ENCODE assay signal across 1 cellular context in the genomic region with DNA sequence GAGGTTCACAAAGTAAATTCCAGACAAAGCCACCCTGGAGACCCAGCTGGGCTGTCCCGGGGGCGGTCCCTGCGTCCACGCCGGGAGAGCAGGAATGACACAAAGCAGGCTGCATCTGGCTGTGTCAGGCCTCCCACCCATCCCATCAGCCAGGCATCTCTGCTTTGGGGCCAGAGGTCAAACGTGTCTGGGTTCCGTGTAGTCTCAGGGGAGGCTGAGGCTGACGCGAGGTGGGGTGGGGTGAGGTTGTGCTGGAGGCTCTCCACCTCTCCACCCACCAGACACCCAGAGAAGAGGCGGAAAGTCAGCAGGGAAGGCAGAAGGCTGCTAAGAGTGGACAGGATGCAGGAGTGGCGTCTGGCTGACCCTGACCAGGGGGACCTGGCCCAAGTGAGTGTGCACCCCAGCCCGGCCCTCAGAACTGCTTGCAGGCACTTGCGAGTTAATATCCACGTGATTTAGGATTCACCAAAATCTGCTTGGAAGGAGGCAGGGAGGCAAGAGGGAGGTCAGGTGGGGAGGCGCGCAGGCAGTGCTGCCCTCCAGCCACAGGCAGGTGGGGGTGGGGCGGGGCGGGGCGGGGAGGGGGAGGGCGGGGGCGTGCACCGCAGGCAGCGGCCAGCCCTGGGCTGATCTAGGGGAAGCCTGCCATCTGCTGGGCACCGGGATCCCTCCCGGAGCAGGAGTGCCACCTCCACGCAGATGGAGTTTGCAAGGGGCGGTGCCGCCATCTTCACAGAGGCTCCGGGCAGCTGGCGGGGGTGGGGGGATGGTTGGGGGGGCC.
TF ChIP-seq lines count a peak whose summit lies in the region.

No MANE protein-coding gene starts in this region.

TF ChIP-seq in HepG2, 621 proteins besides CTCF, POLR2A, EP300 and RAD21 (continued from another document and continues in another):
- TF ChIP-seq ZNF639 (CRISPR knock-in tag; conservative IDR thresholded peaks at IDR 0.05), result no peak
- TF ChIP-seq JUNB (CRISPR knock-in tag; IDR thresholded peaks at IDR 0.05; ENCODE audit: borderline replicate concordance), result no peak
- no peak; the same call in 1 of the 2 replicates for TF ChIP-seq SMAD3 (CRISPR knock-in tag; IDR thresholded peaks at IDR 0.05)
- no peak for TF ChIP-seq ZIK1 (CRISPR knock-in tag; IDR thresholded peaks at IDR 0.05; ENCODE audit: borderline replicate concordance, low read depth)
- TF ChIP-seq PAF1 (CRISPR knock-in tag; IDR thresholded peaks at IDR 0.05), result peak; percentile 75; the same call in 1 of the 2 replicates
- no peak for TF ChIP-seq TFE3 (CRISPR knock-in tag; IDR thresholded peaks at IDR 0.05)
- no peak for TF ChIP-seq STAT5B (CRISPR knock-in tag; IDR thresholded peaks at IDR 0.05)
- TF ChIP-seq YEATS4 (CRISPR knock-in tag; IDR thresholded peaks at IDR 0.05; ENCODE audit: borderline replicate concordance), result no peak
- TF ChIP-seq TGIF2 (CRISPR knock-in tag; IDR thresholded peaks at IDR 0.05), result no peak
- peak; percentile 15; the same call in 1 of the 2 replicates for TF ChIP-seq THAP11 (CRISPR knock-in tag; IDR thresholded peaks at IDR 0.05)
- TF ChIP-seq, protein P1, sequence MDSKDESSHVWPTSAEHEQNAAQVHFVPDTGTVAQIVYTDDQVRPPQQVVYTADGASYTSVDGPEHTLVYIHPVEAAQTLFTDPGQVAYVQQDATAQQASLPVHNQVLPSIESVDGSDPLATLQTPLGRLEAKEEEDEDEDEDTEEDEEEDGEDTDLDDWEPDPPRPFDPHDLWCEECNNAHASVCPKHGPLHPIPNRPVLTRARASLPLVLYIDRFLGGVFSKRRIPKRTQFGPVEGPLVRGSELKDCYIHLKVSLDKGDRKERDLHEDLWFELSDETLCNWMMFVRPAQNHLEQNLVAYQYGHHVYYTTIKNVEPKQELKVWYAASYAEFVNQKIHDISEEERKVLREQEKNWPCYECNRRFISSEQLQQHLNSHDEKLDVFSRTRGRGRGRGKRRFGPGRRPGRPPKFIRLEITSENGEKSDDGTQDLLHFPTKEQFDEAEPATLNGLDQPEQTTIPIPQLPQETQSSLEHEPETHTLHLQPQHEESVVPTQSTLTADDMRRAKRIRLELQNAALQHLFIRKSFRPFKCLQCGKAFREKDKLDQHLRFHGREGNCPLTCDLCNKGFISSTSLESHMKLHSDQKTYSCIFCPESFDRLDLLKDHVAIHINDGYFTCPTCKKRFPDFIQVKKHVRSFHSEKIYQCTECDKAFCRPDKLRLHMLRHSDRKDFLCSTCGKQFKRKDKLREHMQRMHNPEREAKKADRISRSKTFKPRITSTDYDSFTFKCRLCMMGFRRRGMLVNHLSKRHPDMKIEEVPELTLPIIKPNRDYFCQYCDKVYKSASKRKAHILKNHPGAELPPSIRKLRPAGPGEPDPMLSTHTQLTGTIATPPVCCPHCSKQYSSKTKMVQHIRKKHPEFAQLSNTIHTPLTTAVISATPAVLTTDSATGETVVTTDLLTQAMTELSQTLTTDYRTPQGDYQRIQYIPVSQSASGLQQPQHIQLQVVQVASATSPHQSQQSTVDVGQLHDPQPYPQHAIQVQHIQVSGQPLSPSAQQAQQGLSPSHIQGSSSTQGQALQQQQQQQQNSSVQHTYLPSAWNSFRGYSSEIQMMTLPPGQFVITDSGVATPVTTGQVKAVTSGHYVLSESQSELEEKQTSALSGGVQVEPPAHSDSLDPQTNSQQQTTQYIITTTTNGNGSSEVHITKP (CRISPR knock-in tag; IDR thresholded peaks at IDR 0.05; ENCODE audit: low read depth), result peak; percentile 37; the same call in 1 of the 2 replicates
- TF ChIP-seq CC2D1A (CRISPR knock-in tag; IDR thresholded peaks at IDR 0.05), result no peak
- no peak for TF ChIP-seq ZNF136 (CRISPR knock-in tag; IDR thresholded peaks at IDR 0.05; ENCODE audit: low read depth)
- no peak for TF ChIP-seq HHEX (CRISPR knock-in tag; IDR thresholded peaks at IDR 0.05)
- TF ChIP-seq FOXO1 (CRISPR knock-in tag; IDR thresholded peaks at IDR 0.05), result no peak; the same call in 1 of the 2 replicates
- TF ChIP-seq E2F1 (CRISPR knock-in tag; IDR thresholded peaks at IDR 0.05), result no peak
- TF ChIP-seq HNRNPUL1 (IDR thresholded peaks at IDR 0.05; ENCODE audit: low read depth, low read length), result no peak
- no peak for TF ChIP-seq FUBP1 (CRISPR knock-in tag; IDR thresholded peaks at IDR 0.05; ENCODE audit: borderline replicate concordance)
- TF ChIP-seq, protein P2, sequence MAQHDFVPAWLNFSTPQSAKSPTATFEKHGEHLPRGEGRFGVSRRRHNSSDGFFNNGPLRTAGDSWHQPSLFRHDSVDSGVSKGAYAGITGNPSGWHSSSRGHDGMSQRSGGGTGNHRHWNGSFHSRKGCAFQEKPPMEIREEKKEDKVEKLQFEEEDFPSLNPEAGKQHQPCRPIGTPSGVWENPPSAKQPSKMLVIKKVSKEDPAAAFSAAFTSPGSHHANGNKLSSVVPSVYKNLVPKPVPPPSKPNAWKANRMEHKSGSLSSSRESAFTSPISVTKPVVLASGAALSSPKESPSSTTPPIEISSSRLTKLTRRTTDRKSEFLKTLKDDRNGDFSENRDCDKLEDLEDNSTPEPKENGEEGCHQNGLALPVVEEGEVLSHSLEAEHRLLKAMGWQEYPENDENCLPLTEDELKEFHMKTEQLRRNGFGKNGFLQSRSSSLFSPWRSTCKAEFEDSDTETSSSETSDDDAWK (CRISPR knock-in tag; IDR thresholded peaks at IDR 0.05), result no peak
- TF ChIP-seq GZF1 (CRISPR knock-in tag; IDR thresholded peaks at IDR 0.05), result no peak
- no peak for TF ChIP-seq ZNF335 (CRISPR knock-in tag; IDR thresholded peaks at IDR 0.05)
- TF ChIP-seq, protein P3, sequence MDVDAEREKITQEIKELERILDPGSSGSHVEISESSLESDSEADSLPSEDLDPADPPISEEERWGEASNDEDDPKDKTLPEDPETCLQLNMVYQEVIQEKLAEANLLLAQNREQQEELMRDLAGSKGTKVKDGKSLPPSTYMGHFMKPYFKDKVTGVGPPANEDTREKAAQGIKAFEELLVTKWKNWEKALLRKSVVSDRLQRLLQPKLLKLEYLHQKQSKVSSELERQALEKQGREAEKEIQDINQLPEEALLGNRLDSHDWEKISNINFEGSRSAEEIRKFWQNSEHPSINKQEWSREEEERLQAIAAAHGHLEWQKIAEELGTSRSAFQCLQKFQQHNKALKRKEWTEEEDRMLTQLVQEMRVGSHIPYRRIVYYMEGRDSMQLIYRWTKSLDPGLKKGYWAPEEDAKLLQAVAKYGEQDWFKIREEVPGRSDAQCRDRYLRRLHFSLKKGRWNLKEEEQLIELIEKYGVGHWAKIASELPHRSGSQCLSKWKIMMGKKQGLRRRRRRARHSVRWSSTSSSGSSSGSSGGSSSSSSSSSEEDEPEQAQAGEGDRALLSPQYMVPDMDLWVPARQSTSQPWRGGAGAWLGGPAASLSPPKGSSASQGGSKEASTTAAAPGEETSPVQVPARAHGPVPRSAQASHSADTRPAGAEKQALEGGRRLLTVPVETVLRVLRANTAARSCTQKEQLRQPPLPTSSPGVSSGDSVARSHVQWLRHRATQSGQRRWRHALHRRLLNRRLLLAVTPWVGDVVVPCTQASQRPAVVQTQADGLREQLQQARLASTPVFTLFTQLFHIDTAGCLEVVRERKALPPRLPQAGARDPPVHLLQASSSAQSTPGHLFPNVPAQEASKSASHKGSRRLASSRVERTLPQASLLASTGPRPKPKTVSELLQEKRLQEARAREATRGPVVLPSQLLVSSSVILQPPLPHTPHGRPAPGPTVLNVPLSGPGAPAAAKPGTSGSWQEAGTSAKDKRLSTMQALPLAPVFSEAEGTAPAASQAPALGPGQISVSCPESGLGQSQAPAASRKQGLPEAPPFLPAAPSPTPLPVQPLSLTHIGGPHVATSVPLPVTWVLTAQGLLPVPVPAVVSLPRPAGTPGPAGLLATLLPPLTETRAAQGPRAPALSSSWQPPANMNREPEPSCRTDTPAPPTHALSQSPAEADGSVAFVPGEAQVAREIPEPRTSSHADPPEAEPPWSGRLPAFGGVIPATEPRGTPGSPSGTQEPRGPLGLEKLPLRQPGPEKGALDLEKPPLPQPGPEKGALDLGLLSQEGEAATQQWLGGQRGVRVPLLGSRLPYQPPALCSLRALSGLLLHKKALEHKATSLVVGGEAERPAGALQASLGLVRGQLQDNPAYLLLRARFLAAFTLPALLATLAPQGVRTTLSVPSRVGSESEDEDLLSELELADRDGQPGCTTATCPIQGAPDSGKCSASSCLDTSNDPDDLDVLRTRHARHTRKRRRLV (CRISPR knock-in tag; IDR thresholded peaks at IDR 0.05), result no peak
- TF ChIP-seq ZNF7 (CRISPR knock-in tag; IDR thresholded peaks at IDR 0.05), result no peak
- 0 out of 2 replicates have a peak, but pooled peaks have one; percentile 19 for TF ChIP-seq WIZ (CRISPR knock-in tag; IDR thresholded peaks at IDR 0.05)
- TF ChIP-seq ZNF619 (CRISPR knock-in tag; IDR thresholded peaks at IDR 0.05), result no peak
- no peak for TF ChIP-seq ZUFSP (CRISPR knock-in tag; IDR thresholded peaks at IDR 0.05; ENCODE audit: borderline replicate concordance)
- no peak for TF ChIP-seq TBX3 (IDR thresholded peaks at IDR 0.05; ENCODE audit: borderline replicate concordance)
- no peak for TF ChIP-seq PLRG1 (conservative IDR thresholded peaks at IDR 0.05)
- TF ChIP-seq ZNF275 (CRISPR knock-in tag; IDR thresholded peaks at IDR 0.05; ENCODE audit: borderline replicate concordance), result no peak
- TF ChIP-seq ZNF773 (CRISPR knock-in tag; IDR thresholded peaks at IDR 0.05; ENCODE audit: borderline replicate concordance), result no peak
- TF ChIP-seq NR2F1 (CRISPR knock-in tag; IDR thresholded peaks at IDR 0.05), result no peak
- no peak; the same call in 1 of the 2 replicates for TF ChIP-seq ZMAT3 (CRISPR knock-in tag; conservative IDR thresholded peaks at IDR 0.05)
- no peak for TF ChIP-seq CENPX (CRISPR knock-in tag; IDR thresholded peaks at IDR 0.05)
